ENCODE assay signal across 11 cellular contexts in the genomic region with DNA sequence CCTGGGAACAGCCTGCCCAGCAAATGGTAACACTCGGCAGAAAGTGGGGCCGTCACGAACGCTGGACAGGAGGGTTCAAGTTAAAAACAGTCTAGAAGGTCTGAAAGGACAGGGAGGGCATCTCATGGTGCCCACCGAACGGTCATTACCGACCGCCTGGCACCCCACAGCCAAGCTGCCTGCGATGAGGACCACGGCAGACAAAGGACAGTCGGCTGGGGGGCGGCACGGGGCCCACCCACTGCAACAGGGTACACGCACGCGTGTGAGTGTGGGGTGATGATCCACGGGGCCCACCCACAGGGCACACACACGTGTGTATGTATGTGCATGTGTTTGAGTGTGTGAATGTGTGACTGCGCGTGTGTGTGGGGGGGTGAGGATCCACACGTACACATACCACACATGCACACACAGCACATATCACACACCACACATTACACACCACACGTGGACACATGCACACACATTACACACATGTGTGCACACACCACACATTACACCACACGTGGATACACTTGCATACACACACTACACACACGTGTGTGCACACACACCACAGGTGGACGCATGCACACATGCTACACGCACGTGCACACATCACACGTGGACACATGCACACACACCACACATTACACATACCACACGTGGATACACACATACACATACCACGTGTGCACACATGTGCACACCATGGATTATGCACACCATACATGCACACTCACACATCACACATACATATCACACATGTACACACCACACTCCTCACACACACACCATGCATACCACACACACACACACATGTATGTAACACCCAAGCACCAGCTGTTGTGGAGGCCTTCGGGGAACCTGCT.
A peak's percentile ranks its signal among the peaks of the same experiment; 100 is the strongest.
DNase-seq lines count a peak whose midpoint lies in the region; ATAC-seq, FAIRE-seq and TF ChIP-seq lines count a peak whose summit lies in the region.
"Had no signal": no experiment of that assay in that cellular context is flagged by ENCODE, and none has a peak within 500 bp of the region (broad histone marks: within the 10 kb centered on the region; RNA-seq: fewer than 3 reads in every experiment).

No MANE protein-coding gene starts in this region.

- H2AK5ac ChIP-seq in H1 (ENCODE audit: low read depth, low read length), result peak overlapping the region; percentile 71; the same call in 1 of the 2 replicates

- H3K4me2 ChIP-seq in H1 (ENCODE audit: insufficient read depth in 1 of 2, low read depth in 2 of 2, low read length in 2 of 2), result no peak overlapping the region

- peaks cover 0 to 6% (median 0%) of the 10 kb centered on the region in 4 donors for H3K4me1 ChIP-seq in Peyer's patch
- no peaks in the 10 kb centered on the region for H3K4me1 ChIP-seq in H1 (replicated peaks in 1 of 4; ENCODE audit: control insufficient read depth in 3 of 4, insufficient read depth in 4 of 4, low read length in 3 of 4)

- H3K36me3 ChIP-seq in Peyer's patch (peaks cover 0 to 7% (median 0%) of the 10 kb centered on the region in 3 donors), H1 (ENCODE audit: control insufficient read depth in 2 of 4, insufficient read depth in 4 of 4, low read length in 3 of 4) (peaks cover 13 to 90% (median 53%) of the 10 kb centered on the region in 4 experiments)

- no peak overlapping the region for H3K18ac ChIP-seq in H1 (ENCODE audit: extremely low read depth, low read length)

- peak overlapping the region; percentile 87 for H3K4me3 Mint-ChIP-seq in T-helper 2 cell treated with Interferon-gamma antibody and Interleukin-4, amounts not matched to agents 5 μg/mL and 100 μg/mL, for 36 hours

- H3K79me2 ChIP-seq in H1 (ENCODE audit: control insufficient read depth in 1 of 2, insufficient read depth in 2 of 2, low read length in 2 of 2), result no peaks in the 10 kb centered on the region

- peak overlapping the region; percentile 67 for H2BK120ac ChIP-seq in H1 (replicated peaks; ENCODE audit: low read depth, low read length)

- no peak overlapping the region for H3K14ac ChIP-seq in H1 (ENCODE audit: insufficient read length)

- H2BK12ac ChIP-seq in H1 (ENCODE audit: low read depth, low read length), result peak overlapping the region; percentile 84; the same call in 1 of the 2 replicates

- peak overlapping the region in 1 of 4 experiments; percentile 13; a peak in 2 of 7 replicates for H3K9ac ChIP-seq in H1 (replicated peaks in 1 of 4; ENCODE audit: extremely low read depth in 1 of 4, low read depth in 3 of 4, low read length in 3 of 4)

- no peaks in the 10 kb centered on the region for H3K9me3 Mint-ChIP-seq in T-helper 2 cell treated with Interferon-gamma antibody and Interleukin-4, amounts not matched to agents 5 μg/mL and 100 μg/mL, for 36 hours

- no peak for DNase-seq in T-helper 2 cell treated with Interferon-gamma antibody and Interleukin-4, amounts not matched to agents 5 μg/mL and 100 μg/mL, for 36 hours (ENCODE audit: low spot score)
- DNase-seq in T-helper 2 cell (no peak), Peyer's patch (no peak), H1 (ENCODE audit: low read depth in 1 of 2, low spot score in 2 of 2) (no peak)
- DNase-seq: EL; NCI-H1436 treated with DMSO at 0.1 percent for 48 hours; NK-92 treated with Interleukin-12 subunit alpha and Interleukin-12 subunit beta, amount 100 ng/mL, for 24 hours had no signal

- H3K9me3 ChIP-seq in Peyer's patch (no peaks in the 10 kb centered on the region), H1 (ENCODE audit: insufficient read depth in 2 of 2, low read depth in 1 of 2, low read length in 1 of 2) (peaks cover 3 to 4% of the 10 kb centered on the region in 2 experiments; a peak in 2 of 4 replicates)

- CTCF ChIA-PET in H1 (lab: Charles Lee; ENCODE audit: partially characterized antibody), result interaction anchor here (0.7 to 2.2 kb wide), 8 partner anchors 8 to 208 kb away, joined by 3 to 5 read pairs (median 3); no protein-coding TSS in a partner anchor

- peak overlapping the region; percentile 98 for H3K4ac ChIP-seq in H1 (replicated peaks; ENCODE audit: insufficient read length, low read depth, low read length)

- no peak overlapping the region for H4K8ac ChIP-seq in H1 (ENCODE audit: extremely low read depth, insufficient read depth, low read length)

- H3K79me1 ChIP-seq in H1 (ENCODE audit: low read depth, low read length), result peaks cover 2% of the 10 kb centered on the region; the same call in 1 of the 2 replicates

- ATAC-seq in GM21786 (IDR thresholded peaks at IDR 0.05; ENCODE audit: unreplicated experiment) (no peak), HG03378 (IDR thresholded peaks at IDR 0.05; ENCODE audit: unreplicated experiment) (no peak), HG02970 (IDR thresholded peaks at IDR 0.05; ENCODE audit: low FRiP score, unreplicated experiment) (no peak)

- no peak overlapping the region for H2BK15ac ChIP-seq in H1 (ENCODE audit: low read length)

- peak overlapping the region; percentile 9; the same call in 1 of the 2 replicates for H2BK5ac ChIP-seq in H1 (ENCODE audit: low read depth, low read length)

- H3K27ac ChIP-seq in Peyer's patch, result peak overlapping the region; percentile 44 to 71 (median 60)
- H3K27ac ChIP-seq in H1 (ENCODE audit: low read depth, low read length), result no peak overlapping the region; the same call in 1 of the 2 replicates
- H3K27ac ChIP-seq in skin epidermis, result peak overlapping the region in 15 of 21 experiments; percentile 1 to 85 (median 69)

- H3K4me3 ChIP-seq in Peyer's patch (peak overlapping the region in 3 of 4 donors; percentile 2 to 47 (median 25)), H1 (ENCODE audit: extremely low read depth in 1 of 4, insufficient read depth in 2 of 4, low read depth in 3 of 4, low read length in 4 of 4) (no peak overlapping the region), skin epidermis (peak overlapping the region in 4 of 7 experiments; percentile 4 to 19 (median 13))

- WGBS in H1 (ENCODE audit: extremely low coverage in 1 of 2, insufficient coverage in 1 of 2, insufficient read length in 1 of 2, insufficient replicate concordance in 2 of 2, low coverage in 1 of 2, low lambda C conversion rate in 2 of 2, missing lambda C conversion rate in 1 of 2), 2 experiments, result 95% methylated on average over 31 of the region's 31 CpGs; no CpG with 5 or more reads in 1 of the 2 experiments

- peaks cover under 1% of the 10 kb centered on the region for H3K36me3 Mint-ChIP-seq in T-helper 2 cell treated with Interferon-gamma antibody and Interleukin-4, amounts not matched to agents 5 μg/mL and 100 μg/mL, for 36 hours (ENCODE audit: low read depth)

- no peak overlapping the region for H2AFZ ChIP-seq in H1 (ENCODE audit: low read length)

- H4K91ac ChIP-seq in H1 (replicated peaks; ENCODE audit: insufficient read length, low read length), result peak overlapping the region; percentile 83

- no peak overlapping the region for H2BK20ac ChIP-seq in H1 (ENCODE audit: low read length)

- H3K56ac ChIP-seq in H1 (replicated peaks; ENCODE audit: insufficient read length, low read depth, low read length), result no peak overlapping the region

- no peak overlapping the region for H4K5ac ChIP-seq in H1 (ENCODE audit: insufficient read length, low read depth, low read length)

- no peak for TF ChIP-seq EP300 in H1 (IDR thresholded peaks at IDR 0.05; ENCODE audit: borderline replicate concordance in 1 of 2, low read depth in 2 of 2, low read length in 2 of 2)

- no peaks in the 10 kb centered on the region for H3K27me3 ChIP-seq in Peyer's patch
- H3K27me3 ChIP-seq in H1 (replicated peaks in 1 of 4; ENCODE audit: control insufficient read depth in 3 of 4, extremely low read depth in 1 of 4, insufficient read depth in 3 of 4, low read length in 3 of 4), result no peaks in the 10 kb centered on the region

- H4K20me1 ChIP-seq in H1 (replicated peaks in 1 of 2; ENCODE audit: control insufficient read depth in 1 of 2, insufficient read depth in 2 of 2, low read length in 2 of 2), result peaks cover 10 to 27% of the 10 kb centered on the region in 2 experiments

- H3K23me2 ChIP-seq in H1 (ENCODE audit: low read depth, low read length), result peaks cover 10% of the 10 kb centered on the region

- no peaks in the 10 kb centered on the region for H3K27me3 Mint-ChIP-seq in T-helper 2 cell treated with Interferon-gamma antibody and Interleukin-4, amounts not matched to agents 5 μg/mL and 100 μg/mL, for 36 hours (ENCODE audit: low read depth)

- no peak overlapping the region for H3K23ac ChIP-seq in H1 (ENCODE audit: insufficient read length)

- no peak for TF ChIP-seq RAD21 in H1 (IDR thresholded peaks at IDR 0.05 in 1 of 2, conservative IDR thresholded peaks at IDR 0.05 in 1 of 2; ENCODE audit: low read depth in 2 of 2, low read length in 2 of 2)

- TF ChIP-seq POLR2A in Peyer's patch (IDR thresholded peaks at IDR 0.05) (no peak), H1 (IDR thresholded peaks at IDR 0.05; ENCODE audit: control extremely low read depth in 1 of 2, low read depth in 2 of 2, low read length in 2 of 2) (no peak)

- no peak for FAIRE-seq in H1 (lab: Jason Lieb, UNC)

- POLR2A ChIA-PET in H1 (lab: Charles Lee; ENCODE audit: partially characterized antibody), result interaction anchor here (1.1 to 1.6 kb wide), 3 partner anchors 9 to 26 kb away, joined by 3 to 5 read pairs (median 5); no protein-coding TSS in a partner anchor

- H3K4me1 Mint-ChIP-seq in T-helper 2 cell treated with Interferon-gamma antibody and Interleukin-4, amounts not matched to agents 5 μg/mL and 100 μg/mL, for 36 hours (ENCODE audit: low read depth), result peaks cover 34% of the 10 kb centered on the region

- H3K27ac Mint-ChIP-seq in T-helper 2 cell treated with Interferon-gamma antibody and Interleukin-4, amounts not matched to agents 5 μg/mL and 100 μg/mL, for 36 hours, result peak overlapping the region; percentile 86

- TF ChIP-seq CTCF in Peyer's patch (IDR thresholded peaks at IDR 0.05), result no peak
- TF ChIP-seq CTCF in H1 (IDR thresholded peaks at IDR 0.05; ENCODE audit: control extremely low read depth in 1 of 3, insufficient read depth in 1 of 3, low read depth in 1 of 3, low read length in 3 of 3), result no peak

TF ChIP-seq in H1, 55 proteins besides CTCF, POLR2A, EP300 and RAD21:
- TF ChIP-seq POU5F1 (IDR thresholded peaks at IDR 0.05; ENCODE audit: low read depth, low read length), result no peak
- TF ChIP-seq POLR2AphosphoS5 (IDR thresholded peaks at IDR 0.05; ENCODE audit: low read depth, low read length), result peak; percentile 51; the same call in 1 of the 2 replicates
- no peak for TF ChIP-seq CHD2 (IDR thresholded peaks at IDR 0.05; ENCODE audit: low read length)

Comparison
In these comparisons a context has a peak if more than half of its experiments do, and no peak if none do; other contexts are left out.
1. H3K4me3 ChIP-seq: peak in Peyer's patch (3 of 4) and skin epidermis (4 of 7); none in H1 (0 of 4).